23 cellular contexts compared by ENCODE assay signal in the genomic region with DNA sequence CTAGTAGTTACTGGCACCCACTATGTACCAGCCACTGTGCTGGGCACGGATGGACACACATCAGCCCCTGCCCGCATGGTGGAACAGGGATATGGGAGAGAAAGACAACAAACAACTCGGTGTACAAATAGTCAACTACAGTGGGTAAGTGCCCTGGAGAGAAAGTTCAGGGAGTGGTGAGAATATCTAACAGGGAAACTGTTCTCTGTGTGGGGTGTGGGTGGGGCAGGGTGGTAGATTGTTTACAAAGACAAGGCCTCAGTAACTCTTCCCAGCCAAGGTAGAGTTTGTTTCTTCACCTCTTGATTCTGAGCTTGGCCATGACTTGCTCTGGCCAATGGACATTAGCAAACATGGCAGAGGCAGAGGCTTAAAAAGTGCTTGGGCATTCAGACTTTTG.
"Had no signal": no experiment of that assay in that cellular context is flagged by ENCODE, and none has a peak within 500 bp of the region (broad histone marks: within the 10 kb centered on the region; RNA-seq: fewer than 3 reads in every experiment).

No MANE protein-coding gene starts in this region.

- H3K4me1 ChIP-seq: gastroesophageal sphincter, left lung, psoas muscle, sigmoid colon, thyroid gland, upper lobe of right lung, vagina had no signal

- ATAC-seq: effector memory CD8-positive, alpha-beta T cell; gastroesophageal sphincter; left lung; psoas muscle; upper lobe of right lung had no signal

- H3K27ac Mint-ChIP-seq: dendritic cell treated with granulocyte-macrophage colony-stimulating factor and Interleukin-4, amounts not matched to agents 40 ng/mL and 50 ng/mL, for 4 days; effector memory CD8-positive, alpha-beta T cell; nephron had no signal

- H3K4me3 ChIP-seq: esophagus squamous epithelium, gastroesophageal sphincter, left lung, lung, psoas muscle, sigmoid colon, skin epidermis, suprapubic skin, thyroid gland, upper lobe of right lung, vagina had no signal

- H3K9me3 Mint-ChIP-seq: central memory CD8-positive, alpha-beta T cell; dendritic cell treated with granulocyte-macrophage colony-stimulating factor and Interleukin-4, amounts not matched to agents 40 ng/mL and 50 ng/mL, for 4 days; effector memory CD8-positive, alpha-beta T cell had no signal

- DNase-seq: effector memory CD8-positive, alpha-beta T cell; esophagus squamous epithelium; foreskin fibroblast; glutamatergic neuron; islet precursor cell; left lung; mesendoderm; naive B cell; psoas muscle; retina; sigmoid colon; stimulated activated CD4-positive, alpha-beta T cell treated with anti-CD3 and anti-CD28 coated beads, Interleukin-12 subunit alpha, Interleukin-12 subunit beta, amount 100 ng/mL, for 4 hours; stimulated activated naive CD4-positive, alpha-beta T cell; thyroid gland; upper lobe of right lung had no signal

- H3K4me3 Mint-ChIP-seq: central memory CD8-positive, alpha-beta T cell; dendritic cell treated with granulocyte-macrophage colony-stimulating factor and Interleukin-4, amounts not matched to agents 40 ng/mL and 50 ng/mL, for 4 days; effector memory CD8-positive, alpha-beta T cell; nephron had no signal

- H3K27me3 ChIP-seq: sigmoid colon, thyroid gland, upper lobe of right lung, vagina had no signal

- H3K27ac ChIP-seq: esophagus squamous epithelium, gastroesophageal sphincter, left lung, psoas muscle, sigmoid colon, skin epidermis, suprapubic skin, thyroid gland, upper lobe of right lung, vagina had no signal

- H3K36me3 Mint-ChIP-seq: naive B cell had no signal

- H3K4me1 Mint-ChIP-seq: central memory CD8-positive, alpha-beta T cell had no signal

- H3K9me3 ChIP-seq: esophagus squamous epithelium, left lung, psoas muscle, sigmoid colon, suprapubic skin, thyroid gland, upper lobe of right lung, vagina had no signal

- H3K36me3 ChIP-seq: esophagus squamous epithelium, gastroesophageal sphincter, left lung, sigmoid colon, suprapubic skin, thyroid gland, upper lobe of right lung, vagina had no signal
